ENCODE assay signal across 19 cellular contexts in genomic region chr5:164763211-164763610, GRCh38.
DNase-seq lines count a peak whose midpoint lies in the region; ATAC-seq and TF ChIP-seq lines count a peak whose summit lies in the region.
"Had no signal": no experiment of that assay in that cellular context is flagged by ENCODE, and none has a peak within 500 bp of the region (broad histone marks: within the 10 kb centered on the region; RNA-seq: fewer than 3 reads in every experiment).

No MANE protein-coding gene starts in this region.

- no peaks in the 10 kb centered on the region for H3F3A ChIP-seq in SK-N-SH (replicated peaks; ENCODE audit: insufficient read depth)

- H3K23ac ChIP-seq in mesenchymal stem cell (ENCODE audit: low read length in 2 of 2), result no peak overlapping the region

- H3K79me1 ChIP-seq in mesenchymal stem cell (replicated peaks; ENCODE audit: low read length, poor library complexity, severe bottlenecking), result no peaks in the 10 kb centered on the region

- H4K91ac ChIP-seq in mesenchymal stem cell (ENCODE audit: low read length), result no peak overlapping the region

- no peak overlapping the region for H2BK12ac ChIP-seq in mesenchymal stem cell (ENCODE audit: low read length in 2 of 2)

- H3K27me3 ChIP-seq in SK-N-SH (ENCODE audit: insufficient read depth) (no peaks in the 10 kb centered on the region), mesenchymal stem cell (ENCODE audit: control insufficient read depth in 1 of 2, insufficient read depth in 1 of 2, low read length in 2 of 2) (no peaks in the 10 kb centered on the region)
- H3K27me3 ChIP-seq: MG63, SJCRH30 had no signal

- H3K9me2 ChIP-seq in SK-N-SH, result no peaks in the 10 kb centered on the region

- TF ChIP-seq EP300 in SK-N-SH (IDR thresholded peaks at IDR 0.05; ENCODE audit: borderline replicate concordance in 1 of 2, low read depth in 1 of 2, low read length in 1 of 2), result no peak

- no peak overlapping the region for H3K4me2 ChIP-seq in SK-N-SH
- H3K4me2 ChIP-seq in mesenchymal stem cell (ENCODE audit: low read length, poor library complexity, severe bottlenecking), result no peak overlapping the region

- no peak overlapping the region for H2BK120ac ChIP-seq in mesenchymal stem cell (ENCODE audit: low read depth, low read length)

- POLR2A ChIA-PET in SK-N-SH (lab: Yijun Ruan, JAX), result no interaction called here

- no peak overlapping the region for H3K14ac ChIP-seq in mesenchymal stem cell (ENCODE audit: low read length in 2 of 2)

- no peaks in the 10 kb centered on the region; a peak in 1 of 4 replicates for H3K4me1 ChIP-seq in SK-N-SH (ENCODE audit: control insufficient read depth in 1 of 2, insufficient read depth in 2 of 2, low read depth in 1 of 2, low read length in 1 of 2)
- H3K4me1 ChIP-seq in mesenchymal stem cell (ENCODE audit: control insufficient read depth, insufficient read depth, low read depth, low read length), result no peaks in the 10 kb centered on the region
- H3K4me1 ChIP-seq: Caco-2, SJCRH30 had no signal

- 50% methylated on average over 2 of the region's 2 CpGs for WGBS in SK-N-SH (ENCODE audit: low lambda C conversion rate)
- 79% methylated on average over 2 of the region's 2 CpGs for WGBS in mesenchymal stem cell

- no peaks in the 10 kb centered on the region for H3K36me3 ChIP-seq in SK-N-SH (replicated peaks in 1 of 2; ENCODE audit: control insufficient read depth in 1 of 2, insufficient read depth in 2 of 2, low read length in 1 of 2)
- no peaks in the 10 kb centered on the region for H3K36me3 ChIP-seq in mesenchymal stem cell (ENCODE audit: control insufficient read depth in 1 of 2, insufficient read depth in 2 of 2, low read depth in 1 of 2, low read length in 2 of 2)
- H3K36me3 ChIP-seq: MG63, SJCRH30 had no signal

- no peak overlapping the region for H3K27ac ChIP-seq in SK-N-SH (ENCODE audit: low read depth in 2 of 2, low read length in 1 of 2)
- H3K27ac ChIP-seq in mesenchymal stem cell (ENCODE audit: low read length, poor library complexity, severe bottlenecking), result no peak overlapping the region
- H3K27ac ChIP-seq: C4-2B, SJCRH30 had no signal

- H2AK5ac ChIP-seq in mesenchymal stem cell (ENCODE audit: low read length, severe bottlenecking), result no peak overlapping the region

- H3K4me3 ChIP-seq in SK-N-SH (ENCODE audit: low read depth in 2 of 2, low read length in 1 of 2), result no peak overlapping the region
- no peak overlapping the region for H3K4me3 ChIP-seq in mesenchymal stem cell (ENCODE audit: insufficient read depth in 1 of 2, low read depth in 1 of 2, low read length in 2 of 2)
- H3K4me3 ChIP-seq: MG63, SJCRH30 had no signal

- CTCF ChIA-PET in SK-N-SH (lab: Yijun Ruan, JAX), result interaction anchor here (0.6 kb wide), 1 partner anchor 578 kb away, joined by 3 read pairs; no protein-coding TSS in a partner anchor

- no peak overlapping the region for H3K18ac ChIP-seq in mesenchymal stem cell (ENCODE audit: low read depth in 1 of 2, low read length in 2 of 2)

- no peak for TF ChIP-seq RAD21 in SK-N-SH (IDR thresholded peaks at IDR 0.05; ENCODE audit: low read length)

- ATAC-seq in GM21515 (IDR thresholded peaks at IDR 0.05; ENCODE audit: unreplicated experiment), result no peak
- ATAC-seq: CD8-positive, alpha-beta T cell; HCT116; PC-3 had no signal

- H2AFZ ChIP-seq in SK-N-SH (ENCODE audit: low read depth), result no peak overlapping the region
- no peak overlapping the region for H2AFZ ChIP-seq in mesenchymal stem cell (ENCODE audit: low read depth, low read length)

- no peak overlapping the region for H4K8ac ChIP-seq in mesenchymal stem cell (ENCODE audit: low read length)

- H2BK5ac ChIP-seq in mesenchymal stem cell (ENCODE audit: low read depth, low read length, poor library complexity, severe bottlenecking), result no peak overlapping the region

- no peak for TF ChIP-seq CTCF in SK-N-SH (IDR thresholded peaks at IDR 0.05)

- H2BK15ac ChIP-seq in mesenchymal stem cell (ENCODE audit: low read depth, poor library complexity, severe bottlenecking), result no peak overlapping the region

- no peak overlapping the region for H3K9ac ChIP-seq in SK-N-SH
- H3K9ac ChIP-seq in mesenchymal stem cell (ENCODE audit: low read length), result no peak overlapping the region

- no peaks in the 10 kb centered on the region for H4K20me1 ChIP-seq in SK-N-SH (ENCODE audit: insufficient read depth)

- H3K79me2 ChIP-seq in SK-N-SH (ENCODE audit: insufficient read depth), result no peaks in the 10 kb centered on the region

- no peak overlapping the region for H3K4ac ChIP-seq in mesenchymal stem cell (ENCODE audit: low read depth in 1 of 2, low read length in 2 of 2)

- peak; percentile 71 to 90 for DNase-seq in NCI-H524 (lab: John Stamatoyannopoulos, UW)
- no peak for DNase-seq in SK-N-SH
- DNase-seq in mesenchymal stem cell, result peak; percentile 24
- DNase-seq in T-helper 9 cell, result no peak
- no peak for DNase-seq in NCI-H1048 (lab: John Stamatoyannopoulos, UW)
- DNase-seq in HCEC 1CT, result no peak
- DNase-seq: Caco-2; CD8-positive, alpha-beta T cell; KBM-7; MG63; NCI-H1694; NCI-H2081; NCI-H2227 treated with DMSO at 0.1 percent for 48 hours; PC-3; SJCRH30; T-helper 1 cell had no signal

- H3K9me3 ChIP-seq in SK-N-SH (no peaks in the 10 kb centered on the region), mesenchymal stem cell (ENCODE audit: control insufficient read depth, low read length) (no peaks in the 10 kb centered on the region)
- H3K9me3 ChIP-seq: Caco-2, MG63, SJCRH30 had no signal

TF ChIP-seq in SK-N-SH, 30 proteins besides CTCF, POLR2A, EP300 and RAD21:
- peak; percentile 41; the same call in 1 of the 2 replicates for TF ChIP-seq RCOR1 (IDR thresholded peaks at IDR 0.05; ENCODE audit: low read length)
- no peak for TF ChIP-seq GATA2 (CRISPR knock-in tag; IDR thresholded peaks at IDR 0.05)

Comparison
In these comparisons a context has a peak if more than half of its experiments do, and no peak if none do; other contexts are left out.
1. DNase-seq: peak in NCI-H524 (2 of 2) and mesenchymal stem cell (single experiment); none in SK-N-SH (single experiment), T-helper 9 cell (single experiment), NCI-H1048 (single experiment) and HCEC 1CT (single experiment).